ENCODE assay signal across 16 cellular contexts in genomic region chr3:195170521-195170920, GRCh38.
"Had no signal": no experiment of that assay in that cellular context is flagged by ENCODE, and none has a peak within 500 bp of the region (broad histone marks: within the 10 kb centered on the region; RNA-seq: fewer than 3 reads in every experiment).

No MANE protein-coding gene starts in this region.

- H3K27ac ChIP-seq: foreskin keratinocyte, upper lobe of right lung had no signal

- H3K9me3 ChIP-seq: heart left ventricle, upper lobe of right lung had no signal

- H3K27ac Mint-ChIP-seq: activated CD4-positive, alpha-beta memory T cell treated with anti-CD3 and anti-CD28 coated beads for 36 hours; activated CD8-positive, alpha-beta memory T cell treated with anti-CD3 and anti-CD28 coated beads, Interleukin-2, amount 10 ng/mL, durations not matched to agents 7 days and 5 days; effector memory CD8-positive, alpha-beta T cell; stimulated activated naive B cell treated with anti-CD40 and anti-IgM and Interleukin-4, amounts not matched to agents 10 μg/mL and 1 μg/mL and 100 μg/mL, for 72 hours; T-helper 17 cell had no signal

- H3K36me3 ChIP-seq: heart left ventricle, upper lobe of right lung had no signal

- H3K4me3 ChIP-seq: heart left ventricle, upper lobe of right lung had no signal

- H3K27me3 Mint-ChIP-seq: activated CD4-positive, alpha-beta memory T cell treated with anti-CD3 and anti-CD28 coated beads for 36 hours; activated CD8-positive, alpha-beta memory T cell treated with anti-CD3 and anti-CD28 coated beads, Interleukin-2, amount 10 ng/mL, durations not matched to agents 7 days and 5 days; effector memory CD8-positive, alpha-beta T cell; T-helper 17 cell had no signal

- H3K9me3 Mint-ChIP-seq: activated CD4-positive, alpha-beta memory T cell treated with anti-CD3 and anti-CD28 coated beads for 36 hours; activated T-cell treated with anti-CD3 and anti-CD28 coated beads, Interleukin-2, amount 50 U/mL, for 4 hours; effector memory CD8-positive, alpha-beta T cell; nephron; stimulated activated naive B cell treated with anti-CD40 and anti-IgM and Interleukin-4, amounts not matched to agents 10 μg/mL and 1 μg/mL and 100 μg/mL, for 72 hours had no signal

- H3K27me3 ChIP-seq: foreskin keratinocyte, heart left ventricle, upper lobe of right lung had no signal

- ATAC-seq: activated CD8-positive, alpha-beta memory T cell treated with anti-CD3 and anti-CD28 coated beads, Interleukin-2, amount 10 ng/mL, durations not matched to agents 7 days and 5 days; activated T-cell treated with anti-CD3 and anti-CD28 coated beads, Interleukin-2, amount 50 U/mL, for 4 hours; effector memory CD8-positive, alpha-beta T cell; foreskin keratinocyte; left lobe of liver; stimulated activated naive B cell treated with anti-CD40 and anti-IgM and Interleukin-4, amounts not matched to agents 10 μg/mL and 1 μg/mL and 100 μg/mL, for 72 hours; T-helper 17 cell; upper lobe of right lung had no signal

- DNase-seq: activated CD4-positive, alpha-beta memory T cell treated with anti-CD3 and anti-CD28 coated beads for 36 hours; activated CD4-positive, alpha-beta T cell treated with anti-CD3 and anti-CD28 coated beads for 4 hours; activated CD8-positive, alpha-beta memory T cell treated with anti-CD3 and anti-CD28 coated beads, Interleukin-2, amount 10 ng/mL, durations not matched to agents 7 days and 5 days; activated naive CD4-positive, alpha-beta T cell treated with anti-CD3 and anti-CD28 coated beads, Interleukin-2, amount 50 U/mL, for 16 hours; activated T-cell treated with anti-CD3 and anti-CD28 coated beads, Interleukin-2, amount 50 U/mL, for 4 hours; effector memory CD8-positive, alpha-beta T cell; foreskin keratinocyte; kidney; midbrain; nucleus accumbens; stimulated activated naive B cell treated with anti-CD40 and anti-IgM and Interleukin-4, amounts not matched to agents 10 μg/mL and 1 μg/mL and 100 μg/mL, for 72 hours; T-helper 17 cell; upper lobe of right lung had no signal

- H3K4me3 Mint-ChIP-seq: activated CD4-positive, alpha-beta memory T cell treated with anti-CD3 and anti-CD28 coated beads for 36 hours; activated CD8-positive, alpha-beta memory T cell treated with anti-CD3 and anti-CD28 coated beads, Interleukin-2, amount 10 ng/mL, durations not matched to agents 7 days and 5 days; activated T-cell treated with anti-CD3 and anti-CD28 coated beads, Interleukin-2, amount 50 U/mL, for 4 hours; effector memory CD8-positive, alpha-beta T cell; nephron; stimulated activated naive B cell treated with anti-CD40 and anti-IgM and Interleukin-4, amounts not matched to agents 10 μg/mL and 1 μg/mL and 100 μg/mL, for 72 hours; T-helper 17 cell had no signal

- H3K36me3 Mint-ChIP-seq: activated CD4-positive, alpha-beta memory T cell treated with anti-CD3 and anti-CD28 coated beads for 36 hours; activated CD8-positive, alpha-beta memory T cell treated with anti-CD3 and anti-CD28 coated beads, Interleukin-2, amount 10 ng/mL, durations not matched to agents 7 days and 5 days had no signal
